Comparison of ENCODE assay signal across 1 cellular context in the genomic region with DNA sequence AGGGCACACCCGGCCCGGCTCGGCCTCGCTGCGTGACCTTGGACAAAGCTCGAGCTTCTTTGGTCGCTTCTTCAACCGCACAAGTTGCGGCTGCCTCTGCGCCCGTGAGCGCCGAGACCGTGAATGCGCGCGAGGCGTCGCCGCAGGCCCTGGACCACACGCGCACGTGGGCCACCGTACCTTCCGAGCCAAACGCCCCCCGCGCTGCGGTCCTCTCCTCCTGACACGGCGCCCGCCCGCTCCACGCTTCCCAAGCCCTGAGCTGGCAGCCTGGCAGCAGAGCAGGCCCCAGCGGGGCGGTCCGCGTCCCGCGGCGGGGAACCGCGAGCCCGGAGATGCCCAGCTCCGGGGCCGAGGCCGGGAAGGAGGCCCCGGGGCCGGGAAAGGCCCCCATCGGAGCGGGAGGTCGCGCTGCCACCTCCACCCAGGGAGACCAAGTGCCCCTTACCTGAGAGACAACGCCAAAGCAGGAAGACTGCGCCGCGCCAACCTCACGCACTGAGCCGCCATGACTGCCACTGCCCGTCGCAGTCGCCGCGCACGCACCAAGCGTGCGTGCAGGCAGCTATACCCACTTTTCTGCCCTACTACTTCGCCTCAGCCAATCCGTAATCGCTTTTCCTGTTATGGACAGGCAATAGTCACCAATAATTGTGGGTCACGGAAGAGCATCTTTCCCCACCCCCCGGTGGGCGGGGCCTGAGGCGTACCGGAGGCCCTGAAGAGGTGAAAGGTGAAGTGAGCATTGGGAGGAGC.
TF ChIP-seq lines count a peak whose summit lies in the region.

Gene GRPEL1 (minus strand): TSS at position 542 of the 756 bp plus-strand sequence. CDS start 32 bp downstream, at position 510.

TF ChIP-seq in HepG2, 621 proteins besides CTCF, POLR2A, EP300 and RAD21 (continued from another document and continues in another):
- TF ChIP-seq ZFY (CRISPR knock-in tag; IDR thresholded peaks at IDR 0.05) (peak; percentile 79), TEAD3 (CRISPR knock-in tag; optimal IDR thresholded peaks at IDR 0.05; ENCODE audit: borderline replicate concordance) (peak; percentile 29), ZNF274 (CRISPR knock-in tag; IDR thresholded peaks at IDR 0.05) (peak; percentile 91; the same call in 1 of the 2 replicates), YEATS4 (CRISPR knock-in tag; IDR thresholded peaks at IDR 0.05; ENCODE audit: borderline replicate concordance) (peak; percentile 47), CSRNP1 (CRISPR knock-in tag; IDR thresholded peaks at IDR 0.05) (no peak), HOMEZ (CRISPR knock-in tag; IDR thresholded peaks at IDR 0.05; ENCODE audit: low read depth) (no peak), NR2C2 (CRISPR knock-in tag; IDR thresholded peaks at IDR 0.05; ENCODE audit: borderline replicate concordance) (peak; percentile 97), ATAD3A (CRISPR knock-in tag; IDR thresholded peaks at IDR 0.05) (no peak; the same call in 1 of the 2 replicates), SRY (CRISPR knock-in tag; IDR thresholded peaks at IDR 0.05) (peak; percentile 88; the same call in 1 of the 2 replicates), SP5 (CRISPR knock-in tag; IDR thresholded peaks at IDR 0.05; ENCODE audit: borderline replicate concordance, low read depth) (peak; percentile 44; the same call in 1 of the 2 replicates), PLRG1 (conservative IDR thresholded peaks at IDR 0.05) (no peak), POLR2AphosphoS2 (IDR thresholded peaks at IDR 0.05; ENCODE audit: low read depth, low read length) (peak; percentile 58; the same call in 1 of the 2 replicates), CERS6 (CRISPR knock-in tag; IDR thresholded peaks at IDR 0.05) (peak; percentile 57; the same call in 1 of the 2 replicates), ZNF75D (CRISPR knock-in tag; IDR thresholded peaks at IDR 0.05; ENCODE audit: borderline replicate concordance) (no peak), CBFB (CRISPR knock-in tag; IDR thresholded peaks at IDR 0.05) (peak; percentile 56; the same call in 1 of the 2 replicates), MLXIP (CRISPR knock-in tag; IDR thresholded peaks at IDR 0.05; ENCODE audit: borderline replicate concordance) (no peak), ZFP90 (CRISPR knock-in tag; IDR thresholded peaks at IDR 0.05; ENCODE audit: borderline replicate concordance) (peak; percentile 51; the same call in 1 of the 2 replicates), HBP1 (CRISPR knock-in tag; IDR thresholded peaks at IDR 0.05; ENCODE audit: low read depth) (0 out of 2 replicates have a peak, but pooled peaks have one; percentile 11), MED8 (CRISPR knock-in tag; IDR thresholded peaks at IDR 0.05; ENCODE audit: insufficient replicate concordance) (no peak), PAXIP1 (CRISPR knock-in tag; conservative IDR thresholded peaks at IDR 0.05) (peak; percentile 52), HNRNPUL1 (IDR thresholded peaks at IDR 0.05; ENCODE audit: low read depth, low read length) (no peak), GABPB1 (CRISPR knock-in tag; IDR thresholded peaks at IDR 0.05) (peak; percentile 66), E2F5 (CRISPR knock-in tag; conservative IDR thresholded peaks at IDR 0.05) (peak; percentile 48), UBTF (CRISPR knock-in tag; IDR thresholded peaks at IDR 0.05) (peak; percentile 88), HDAC1 (CRISPR knock-in tag; IDR thresholded peaks at IDR 0.05) (peak; percentile 83), ATF5 (CRISPR knock-in tag; IDR thresholded peaks at IDR 0.05; ENCODE audit: low read depth) (0 out of 2 replicates have a peak, but pooled peaks have one; percentile 69), KLF6 (CRISPR knock-in tag; IDR thresholded peaks at IDR 0.05) (peak; percentile 40), KDM6A (CRISPR knock-in tag; IDR thresholded peaks at IDR 0.05; ENCODE audit: low read depth) (no peak), ZSCAN30 (CRISPR knock-in tag; IDR thresholded peaks at IDR 0.05) (no peak), ZNF570 (CRISPR knock-in tag; IDR thresholded peaks at IDR 0.05; ENCODE audit: borderline replicate concordance) (0 out of 2 replicates have a peak, but pooled peaks have one; percentile 25), POLR2G (IDR thresholded peaks at IDR 0.05; ENCODE audit: low read depth, low read length) (peak; percentile 98)
- TF ChIP-seq, protein P1, sequence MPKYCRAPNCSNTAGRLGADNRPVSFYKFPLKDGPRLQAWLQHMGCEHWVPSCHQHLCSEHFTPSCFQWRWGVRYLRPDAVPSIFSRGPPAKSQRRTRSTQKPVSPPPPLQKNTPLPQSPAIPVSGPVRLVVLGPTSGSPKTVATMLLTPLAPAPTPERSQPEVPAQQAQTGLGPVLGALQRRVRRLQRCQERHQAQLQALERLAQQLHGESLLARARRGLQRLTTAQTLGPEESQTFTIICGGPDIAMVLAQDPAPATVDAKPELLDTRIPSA (CRISPR knock-in tag; IDR thresholded peaks at IDR 0.05; ENCODE audit: borderline replicate concordance) = no peak
- TF ChIP-seq, protein P2, sequence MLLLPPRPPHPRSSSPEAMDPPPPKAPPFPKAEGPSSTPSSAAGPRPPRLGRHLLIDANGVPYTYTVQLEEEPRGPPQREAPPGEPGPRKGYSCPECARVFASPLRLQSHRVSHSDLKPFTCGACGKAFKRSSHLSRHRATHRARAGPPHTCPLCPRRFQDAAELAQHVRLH (CRISPR knock-in tag; IDR thresholded peaks at IDR 0.05; ENCODE audit: borderline replicate concordance, low read depth) = peak; percentile 9; the same call in 1 of the 2 replicates
- TF ChIP-seq, protein P3, sequence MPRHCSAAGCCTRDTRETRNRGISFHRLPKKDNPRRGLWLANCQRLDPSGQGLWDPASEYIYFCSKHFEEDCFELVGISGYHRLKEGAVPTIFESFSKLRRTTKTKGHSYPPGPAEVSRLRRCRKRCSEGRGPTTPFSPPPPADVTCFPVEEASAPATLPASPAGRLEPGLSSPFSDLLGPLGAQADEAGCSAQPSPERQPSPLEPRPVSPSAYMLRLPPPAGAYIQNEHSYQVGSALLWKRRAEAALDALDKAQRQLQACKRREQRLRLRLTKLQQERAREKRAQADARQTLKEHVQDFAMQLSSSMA (CRISPR knock-in tag; IDR thresholded peaks at IDR 0.05) = no peak
